In the genomic region with DNA sequence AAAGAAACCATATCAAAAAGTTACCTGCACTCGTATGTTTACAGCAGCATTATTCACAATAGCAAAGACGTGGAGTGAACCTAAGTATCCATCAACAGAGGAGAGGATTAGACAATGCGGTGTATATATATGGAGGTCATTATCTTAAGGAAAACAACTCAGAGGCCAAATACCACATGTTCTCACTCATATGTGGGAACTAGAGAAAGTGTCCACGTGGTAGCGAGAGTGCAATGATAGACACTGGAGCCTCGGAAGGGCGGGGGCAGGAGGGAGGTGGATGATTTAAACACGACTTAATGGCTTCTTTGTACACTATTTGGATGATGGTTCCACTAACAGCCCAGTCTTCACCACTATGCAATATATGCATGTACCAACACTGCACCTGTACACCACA, we compare ENCODE assay signal across 28 cellular contexts. TPM values are rescaled to one million over a fixed set of nuclear protein-coding genes. Genes with fewer than 3 reads are reported as not detected.
"Had no signal": no experiment of that assay in that cellular context is flagged by ENCODE, and none has a peak within 500 bp of the region (broad histone marks: within the 10 kb centered on the region; RNA-seq: fewer than 3 reads in every experiment).

No MANE protein-coding gene starts in this region.

- H3K4me1 ChIP-seq: parathyroid adenoma, psoas muscle, right lobe of liver, sigmoid colon, stomach, thyroid gland, tibial nerve, upper lobe of left lung, vagina had no signal

- DNase-seq: natural killer cell; occipital lobe; ovary; posterior cingulate gyrus; psoas muscle; right cardiac atrium; right lobe of liver; sigmoid colon; small intestine; stimulated activated CD4-positive, alpha-beta T cell treated with anti-CD3 and anti-CD28 coated beads, Interleukin-15, amount 100 ng/mL, for 24 hours; stimulated activated CD4-positive, alpha-beta T cell treated with anti-CD3 and anti-CD28 coated beads, Interleukin-2, amount 100 ng/mL, for 24 hours; stimulated activated CD4-positive, alpha-beta T cell treated with anti-CD3 and anti-CD28 coated beads, Interleukin-2, amount 100 ng/mL, for 48 hours; stimulated activated CD4-positive, alpha-beta T cell treated with anti-CD3 and anti-CD28 coated beads, Interleukin-4, amount 100 ng/mL, for 24 hours; stimulated activated naive B cell treated with anti-CD40 and anti-IgM and Interleukin-4, amounts not matched to agents 10 μg/mL and 1 μg/mL and 100 μg/mL, for 72 hours; stimulated activated naive CD4-positive, alpha-beta T cell treated with Interleukin-2 at 50 U/mL for 16 hours; stomach; thyroid gland; trophoblast cell; upper lobe of left lung had no signal

- ATAC-seq: natural killer cell; psoas muscle; right cardiac atrium; right lobe of liver; stimulated activated effector memory CD8-positive, alpha-beta T cell treated with anti-CD3 and anti-CD28 coated beads, Interleukin-12 subunit alpha, Interleukin-12 subunit beta, amount 100 ng/mL, for 72 hours; stimulated activated naive B cell treated with anti-CD40 and anti-IgM and Interleukin-4, amounts not matched to agents 10 μg/mL and 1 μg/mL and 100 μg/mL, for 72 hours had no signal

- H3K27me3 ChIP-seq: neural progenitor cell, ovary, right lobe of liver, thyroid gland, tibial nerve, upper lobe of left lung, vagina had no signal

- H3K4me1 Mint-ChIP-seq: natural killer cell; nephron; stimulated activated effector memory CD8-positive, alpha-beta T cell treated with anti-CD3 and anti-CD28 coated beads, Interleukin-12 subunit alpha, Interleukin-12 subunit beta, amount 100 ng/mL, for 72 hours; stimulated activated naive B cell treated with anti-CD40 and anti-IgM and Interleukin-4, amounts not matched to agents 10 μg/mL and 1 μg/mL and 100 μg/mL, for 72 hours had no signal

- H3K9me3 Mint-ChIP-seq: natural killer cell; stimulated activated effector memory CD8-positive, alpha-beta T cell treated with anti-CD3 and anti-CD28 coated beads, Interleukin-12 subunit alpha, Interleukin-12 subunit beta, amount 100 ng/mL, for 72 hours; stimulated activated naive CD8-positive, alpha-beta T cell treated with anti-CD3 and anti-CD28 coated beads, Interleukin-15, Interleukin-2, amounts not matched to agents 100 ng/mL and 50 ng/mL, for 24 hours had no signal

- H3K27me3 Mint-ChIP-seq: progenitor cell of endocrine pancreas had no signal

- H3K36me3 ChIP-seq: neural progenitor cell, ovary, right lobe of liver, sigmoid colon, thoracic aorta, thyroid gland, upper lobe of left lung, vagina had no signal

- H3K27ac Mint-ChIP-seq: natural killer cell; nephron; neural progenitor cell; progenitor cell of endocrine pancreas; stimulated activated effector memory CD8-positive, alpha-beta T cell treated with anti-CD3 and anti-CD28 coated beads, Interleukin-12 subunit alpha, Interleukin-12 subunit beta, amount 100 ng/mL, for 72 hours; stimulated activated naive B cell treated with anti-CD40 and anti-IgM and Interleukin-4, amounts not matched to agents 10 μg/mL and 1 μg/mL and 100 μg/mL, for 72 hours; stimulated activated naive CD8-positive, alpha-beta T cell treated with anti-CD3 and anti-CD28 coated beads, Interleukin-15, Interleukin-2, amounts not matched to agents 100 ng/mL and 50 ng/mL, for 24 hours had no signal

- H3K4me3 Mint-ChIP-seq: natural killer cell; nephron; neural progenitor cell; stimulated activated effector memory CD8-positive, alpha-beta T cell treated with anti-CD3 and anti-CD28 coated beads, Interleukin-12 subunit alpha, Interleukin-12 subunit beta, amount 100 ng/mL, for 72 hours; stimulated activated naive B cell treated with anti-CD40 and anti-IgM and Interleukin-4, amounts not matched to agents 10 μg/mL and 1 μg/mL and 100 μg/mL, for 72 hours; stimulated activated naive CD8-positive, alpha-beta T cell treated with anti-CD3 and anti-CD28 coated beads, Interleukin-15, Interleukin-2, amounts not matched to agents 100 ng/mL and 50 ng/mL, for 24 hours had no signal

- H3K4me3 ChIP-seq: neural progenitor cell, ovary, psoas muscle, right lobe of liver, sigmoid colon, stomach, thoracic aorta, thyroid gland, tibial nerve, upper lobe of left lung, vagina had no signal

- H3K27ac ChIP-seq: neural progenitor cell, ovary, parathyroid adenoma, psoas muscle, right lobe of liver, sigmoid colon, stomach, thoracic aorta, thyroid gland, tibial nerve, upper lobe of left lung, vagina had no signal

- H3K36me3 Mint-ChIP-seq: natural killer cell; neural progenitor cell; stimulated activated effector memory CD8-positive, alpha-beta T cell treated with anti-CD3 and anti-CD28 coated beads, Interleukin-12 subunit alpha, Interleukin-12 subunit beta, amount 100 ng/mL, for 72 hours had no signal

- H3K9me3 ChIP-seq: ovary, right lobe of liver, sigmoid colon, stomach, thoracic aorta, thyroid gland, upper lobe of left lung, vagina had no signal

RNA-seq across cellular contexts. Expression of gene RNF32, which starts 40.1 kb away (rescaled TPM):
- total RNA-seq: thoracic aorta, vagina had no signal
